In the genomic region with DNA sequence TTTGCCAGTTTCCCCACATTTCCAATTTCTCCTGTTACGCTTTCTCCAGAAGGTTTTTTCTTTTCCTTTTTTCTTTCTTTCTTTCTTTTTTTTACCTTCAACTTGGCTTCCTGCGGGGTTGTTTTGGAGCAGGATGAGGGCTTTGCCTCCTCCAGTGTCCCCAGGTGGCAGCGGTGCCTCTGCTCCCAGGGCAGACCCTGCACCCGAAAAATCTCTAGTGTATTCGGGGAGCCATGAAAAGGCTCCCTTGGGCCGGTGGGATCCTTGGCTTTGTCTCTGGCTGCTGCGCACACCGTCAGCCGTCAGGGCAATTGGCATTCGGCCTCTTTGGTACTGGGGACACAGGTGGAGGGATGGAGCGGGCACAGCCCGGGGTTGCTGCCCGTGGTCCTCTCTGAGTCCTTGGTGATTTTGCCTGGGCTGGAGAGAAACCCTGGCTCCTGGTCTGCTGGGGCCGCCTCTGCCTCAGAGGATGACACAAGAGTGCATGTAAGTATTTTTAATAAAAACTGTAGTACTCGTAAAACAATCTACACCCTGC, we compare ENCODE assay signal across 9 cellular contexts. TPM values are rescaled to one million over a fixed set of nuclear protein-coding genes. Genes with fewer than 3 reads are reported as not detected.
DNase-seq lines count a peak whose midpoint lies in the region; ATAC-seq and TF ChIP-seq lines count a peak whose summit lies in the region.
"Had no signal": no experiment of that assay in that cellular context is flagged by ENCODE, and none has a peak within 500 bp of the region (broad histone marks: within the 10 kb centered on the region; RNA-seq: fewer than 3 reads in every experiment).

No MANE protein-coding gene starts in this region.

- H3K36me3 Mint-ChIP-seq in CD4-positive, alpha-beta memory T cell, result no peaks in the 10 kb centered on the region
- H3K36me3 Mint-ChIP-seq in neural crest cell (ENCODE audit: low read depth), result no peaks in the 10 kb centered on the region

- intact Hi-C loops in CD4-positive, alpha-beta memory T cell (cut with micrococcal nuclease), result no loop called here

- peaks cover 2 to 20% (median 11%) of the 10 kb centered on the region in 4 donors for H3K4me1 Mint-ChIP-seq in CD4-positive, alpha-beta memory T cell
- H3K4me1 Mint-ChIP-seq in neural crest cell, result peaks cover 25% of the 10 kb centered on the region

- peak overlapping the region; percentile 86 for H3K9ac ChIP-seq in Karpas-422 (ENCODE audit: low read length)

- no peaks in the 10 kb centered on the region for H3K79me2 ChIP-seq in Karpas-422 (ENCODE audit: low read length)

- no peak overlapping the region for H3K27ac ChIP-seq in CD4-positive, alpha-beta memory T cell (ENCODE audit: low read depth, low read length)
- no peak overlapping the region for H3K27ac ChIP-seq in Karpas-422 (ENCODE audit: low read length)
- no peak overlapping the region for H3K27ac ChIP-seq in effector memory CD4-positive, alpha-beta T cell (ENCODE audit: insufficient read depth, low read length, poor library complexity, severe bottlenecking)

- peaks cover 41 to 42% of the 10 kb centered on the region in 2 donors for H3K27me3 Mint-ChIP-seq in CD4-positive, alpha-beta memory T cell
- H3K27me3 Mint-ChIP-seq in neural crest cell (ENCODE audit: low read depth), result peaks cover 76% of the 10 kb centered on the region

- H3K27me3 ChIP-seq in CD4-positive, alpha-beta memory T cell (ENCODE audit: insufficient read depth, low read length), result peaks cover 14% of the 10 kb centered on the region
- H3K27me3 ChIP-seq in Karpas-422 (ENCODE audit: low read length), result no peaks in the 10 kb centered on the region
- H3K27me3 ChIP-seq in effector memory CD4-positive, alpha-beta T cell (replicated peaks; ENCODE audit: control insufficient read depth, insufficient read depth, low read length, poor library complexity, severe bottlenecking), result peaks cover 18% of the 10 kb centered on the region

- H3K9me3 Mint-ChIP-seq in CD4-positive, alpha-beta memory T cell, result no peaks in the 10 kb centered on the region
- H3K9me3 Mint-ChIP-seq in neural crest cell, result no peaks in the 10 kb centered on the region

- H3K27ac Mint-ChIP-seq in CD4-positive, alpha-beta memory T cell, result peak overlapping the region in 2 of 7 donors; percentile 24 to 58
- no peak overlapping the region for H3K27ac Mint-ChIP-seq in neural crest cell (ENCODE audit: unreplicated experiment)

- POLR2A ChIA-PET in CD4-positive, alpha-beta memory T cell (lab: Charles Lee; ENCODE audit: partially characterized antibody), result interaction anchor here (0.5 kb wide), 1 partner anchor 49 kb away, joined by 4 read pairs; no protein-coding TSS in a partner anchor
- POLR2A ChIA-PET in GM10248 (lab: Yijun Ruan, JAX), result interaction anchor here (1.2 kb wide), 1 partner anchor 33 kb away, joined by 3 read pairs; no protein-coding TSS in a partner anchor

- no peaks in the 10 kb centered on the region for H4K20me1 ChIP-seq in Karpas-422 (ENCODE audit: insufficient read depth, low read depth, low read length)

- peak overlapping the region; percentile 36 to 41 for H3K4me3 ChIP-seq in CD4-positive, alpha-beta memory T cell (ENCODE audit: low read length in 2 of 2)
- H3K4me3 ChIP-seq in Karpas-422 (ENCODE audit: low read length), result peak overlapping the region; percentile 87
- H3K4me3 ChIP-seq in effector memory CD4-positive, alpha-beta T cell (ENCODE audit: insufficient read depth, low read depth, low read length, poor library complexity, severe bottlenecking), result peak overlapping the region; percentile 78

- H3K9me3 ChIP-seq in CD4-positive, alpha-beta memory T cell (ENCODE audit: control insufficient read depth in 1 of 2, low read length in 2 of 2), result no peaks in the 10 kb centered on the region
- H3K9me3 ChIP-seq in Karpas-422 (ENCODE audit: low read length), result no peaks in the 10 kb centered on the region
- no peaks in the 10 kb centered on the region for H3K9me3 ChIP-seq in effector memory CD4-positive, alpha-beta T cell (ENCODE audit: control insufficient read depth, low read length)

- H3K9me2 ChIP-seq in Karpas-422 (replicated peaks; ENCODE audit: insufficient read depth, low read length), result no peaks in the 10 kb centered on the region

- peak overlapping the region; percentile 87 for H2AFZ ChIP-seq in Karpas-422 (ENCODE audit: low read length)

- peak in 1 of 5 donors; percentile 2 for DNase-seq in CD4-positive, alpha-beta memory T cell
- DNase-seq in Karpas-422 (no peak), neural crest cell (ENCODE audit: low read depth, low spot score) (no peak), GM10248 (ENCODE audit: extremely low spot score) (no peak), CD1c-positive myeloid dendritic cell (ENCODE audit: extremely low spot score) (no peak)
- no peak for DNase-seq in effector memory CD4-positive, alpha-beta T cell

- CTCF ChIA-PET in CD4-positive, alpha-beta memory T cell (lab: Charles Lee; ENCODE audit: partially characterized antibody), result no interaction called here
- CTCF ChIA-PET in GM10248 (lab: Yijun Ruan, JAX), result interaction anchor here (0.6 to 2.0 kb wide), 5 partner anchors 13 to 36 kb away, joined by 3 to 7 read pairs (median 4); no protein-coding TSS in a partner anchor

- TF ChIP-seq CTCF in neural crest cell (conservative IDR thresholded peaks at IDR 0.05) (no peak), GM10248 (IDR thresholded peaks at IDR 0.05; ENCODE audit: control extremely low read depth, extremely low read depth, low read depth, missing control alignments) (no peak)

- H3K4me1 ChIP-seq in CD4-positive, alpha-beta memory T cell (ENCODE audit: insufficient read depth, low read length), result peaks cover 13% of the 10 kb centered on the region
- peaks cover 52% of the 10 kb centered on the region for H3K4me1 ChIP-seq in Karpas-422 (ENCODE audit: low read length)
- H3K4me1 ChIP-seq in effector memory CD4-positive, alpha-beta T cell (ENCODE audit: control insufficient read depth, insufficient read depth, low read length, poor library complexity, severe bottlenecking), result peaks cover 10% of the 10 kb centered on the region

- H3K4me3 Mint-ChIP-seq in CD4-positive, alpha-beta memory T cell, result peak overlapping the region; percentile 85 to 97 (median 88)
- H3K4me3 Mint-ChIP-seq in neural crest cell, result peak overlapping the region; percentile 86

- no peak for ATAC-seq in HG02852 (IDR thresholded peaks at IDR 0.05; ENCODE audit: unreplicated experiment)
- no peak for ATAC-seq in GM18502 (IDR thresholded peaks at IDR 0.05; ENCODE audit: poor library complexity, unreplicated experiment)

- peak overlapping the region; percentile 94 for H3K4me2 ChIP-seq in Karpas-422 (ENCODE audit: low read depth, low read length, poor library complexity, severe bottlenecking)

- H3K36me3 ChIP-seq in CD4-positive, alpha-beta memory T cell (ENCODE audit: insufficient read depth, low read length), result no peaks in the 10 kb centered on the region
- no peaks in the 10 kb centered on the region for H3K36me3 ChIP-seq in Karpas-422 (ENCODE audit: insufficient read depth, low read length)
- no peaks in the 10 kb centered on the region for H3K36me3 ChIP-seq in effector memory CD4-positive, alpha-beta T cell (ENCODE audit: control insufficient read depth, insufficient read depth, low read length)

RNA-seq across cellular contexts. Expression of gene ITGB3, which starts 0.8 kb away (rescaled TPM):
- total RNA-seq in CD4-positive, alpha-beta memory T cell, result not detected
- polyA plus RNA-seq in CD4-positive, alpha-beta memory T cell, result not detected
- 16.4 and 19.6 TPM in 2 replicates for total RNA-seq in Karpas-422 (2014; rRNA removed; shearing (Covaris generic); ENCODE audit: low replicate concordance)
- 0.09 and 0.11 TPM in 2 replicates for total RNA-seq in neural crest cell

RNA-seq across cellular contexts. Expression of gene MYL4, which starts 45.3 kb away (rescaled TPM):
- total RNA-seq in CD4-positive, alpha-beta memory T cell, result not detected
- polyA plus RNA-seq in CD4-positive, alpha-beta memory T cell, result not detected
- 3.7 and 6.0 TPM in 2 replicates for total RNA-seq in Karpas-422 (2014; rRNA removed; shearing (Covaris generic); ENCODE audit: low replicate concordance)
- not detected in 2 replicates for total RNA-seq in neural crest cell
- total RNA-seq: activated CD8-positive, alpha-beta memory T cell treated with anti-CD3 and anti-CD28 coated beads for 36 hours had no signal

Comparison
In these comparisons a context has a peak if more than half of its experiments do, and no peak if none do; other contexts are left out.
1. RNA of gene ITGB3, which starts 0.8 kb away (total RNA-seq): 16.4 to 19.6 TPM in Karpas-422; not detected in CD4-positive, alpha-beta memory T cell and 0.09 to 0.11 TPM in neural crest cell; every median in the first group is over 10 times any median in the second.
2. Peak in every context shown above with its lines, with median percentiles within 50 percentile points of each other: H3K4me3 ChIP-seq.